9 cellular contexts compared by ENCODE assay signal in the genomic region with DNA sequence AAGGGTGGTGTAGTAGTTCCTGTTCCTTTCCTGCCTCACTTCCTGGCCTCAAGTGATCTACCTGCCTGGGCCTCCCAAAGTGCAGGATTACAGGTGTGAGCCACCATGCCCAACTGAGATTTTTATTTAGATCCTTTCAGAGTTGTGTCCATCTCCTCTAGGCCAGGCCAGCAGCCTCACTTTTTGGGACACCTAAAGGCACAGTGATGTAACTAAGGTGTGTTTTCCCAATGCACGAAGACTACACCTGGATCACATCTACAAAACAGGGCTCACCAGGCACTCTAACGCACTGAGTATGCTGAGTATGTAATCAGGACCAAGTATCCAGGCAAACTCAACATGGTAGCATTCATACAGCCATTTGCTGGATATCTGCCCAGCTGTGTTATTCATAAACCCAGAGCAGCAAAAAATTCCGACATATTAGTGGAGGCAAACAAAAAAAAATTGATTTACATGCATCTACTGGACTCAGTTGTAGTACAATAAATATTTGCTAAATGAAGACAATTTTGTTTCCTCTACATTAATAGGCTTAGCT. TPM values are rescaled to one million over a fixed set of nuclear protein-coding genes. Genes with fewer than 3 reads are reported as not detected.
DNase-seq lines count a peak whose midpoint lies in the region; ATAC-seq, FAIRE-seq and TF ChIP-seq lines count a peak whose summit lies in the region.
"Had no signal": no experiment of that assay in that cellular context is flagged by ENCODE, and none has a peak within 500 bp of the region (broad histone marks: within the 10 kb centered on the region; RNA-seq: fewer than 3 reads in every experiment).

No MANE protein-coding gene starts in this region.

- CTCF ChIA-PET in activated CD4-positive, alpha-beta T cell treated with anti-CD3 and anti-CD28 coated beads, Interleukin-2, amount 10 ng/mL, durations not matched to agents 7 days and 5 days (lab: Charles Lee) = interaction anchor here (0.6 to 5.3 kb wide), 7 partner anchors 8 to 80 kb away, joined by 3 to 22 read pairs (median 10); no protein-coding TSS in a partner anchor

- no peak for FAIRE-seq in kidney (lab: Jason Lieb, UNC)

- peaks cover 74% of the 10 kb centered on the region for H3K4me1 Mint-ChIP-seq in activated CD4-positive, alpha-beta T cell treated with anti-CD3 and anti-CD28 coated beads, Interleukin-2, amount 10 ng/mL, durations not matched to agents 7 days and 5 days
- peaks cover 53% of the 10 kb centered on the region for H3K4me1 Mint-ChIP-seq in activated T-helper 17 cell treated with anti-CD3 and anti-CD28 coated beads, Interleukin-2, amount 50 U/mL, for 72 hours

- H3K27ac ChIP-seq in kidney (ENCODE audit: low read depth in 2 of 2, low read length in 2 of 2) (peak overlapping the region; percentile 43 to 92), suprapubic skin (peak overlapping the region; percentile 50)

- peaks cover 71% of the 10 kb centered on the region for H3K36me3 Mint-ChIP-seq in activated CD4-positive, alpha-beta T cell treated with anti-CD3 and anti-CD28 coated beads, Interleukin-2, amount 10 ng/mL, durations not matched to agents 7 days and 5 days (ENCODE audit: low read depth)
- peaks cover 71% of the 10 kb centered on the region for H3K36me3 Mint-ChIP-seq in activated T-helper 17 cell treated with anti-CD3 and anti-CD28 coated beads, Interleukin-2, amount 50 U/mL, for 72 hours (ENCODE audit: low read depth)

- no peak for TF ChIP-seq EP300 in suprapubic skin (IDR thresholded peaks at IDR 0.05)

- WGBS in suprapubic skin = 71% methylated on average over 3 of the region's 3 CpGs

- H3K27ac Mint-ChIP-seq in activated CD4-positive, alpha-beta T cell treated with anti-CD3 and anti-CD28 coated beads, Interleukin-2, amount 10 ng/mL, durations not matched to agents 7 days and 5 days = peak overlapping the region; percentile 89
- peak overlapping the region; percentile 92 for H3K27ac Mint-ChIP-seq in activated T-helper 17 cell treated with anti-CD3 and anti-CD28 coated beads, Interleukin-2, amount 50 U/mL, for 72 hours

- H3K36me3 ChIP-seq in kidney (ENCODE audit: control insufficient read depth in 1 of 2, insufficient read depth in 2 of 2, low read length in 2 of 2) = no peaks in the 10 kb centered on the region
- no peaks in the 10 kb centered on the region for H3K36me3 ChIP-seq in suprapubic skin

- H3K27me3 ChIP-seq in suprapubic skin = no peaks in the 10 kb centered on the region

- no peak for DNase-seq in activated CD4-positive, alpha-beta T cell treated with anti-CD3 and anti-CD28 coated beads, Interleukin-2, amount 10 ng/mL, durations not matched to agents 7 days and 5 days
- DNase-seq in activated CD4-positive, alpha-beta T cell treated with anti-CD3 and anti-CD28 coated beads, Interleukin-2, amount 50 U/mL, for 1 hour = no peak
- no peak for DNase-seq in kidney
- no peak for DNase-seq in suprapubic skin (ENCODE audit: low spot score in 2 of 2)
- no peak for DNase-seq in NCI-H345 treated with DMSO at 0.1 percent for 48 hours (lab: John Stamatoyannopoulos, UW; ENCODE audit: unreplicated experiment)
- no peak for DNase-seq in amniotic stem cell (lab: John Stamatoyannopoulos, UW)
- no peak for DNase-seq in pons (ENCODE audit: low spot score)

- no peak for TF ChIP-seq POLR2A in suprapubic skin (IDR thresholded peaks at IDR 0.05)

- POLR2A ChIA-PET in activated CD4-positive, alpha-beta T cell treated with anti-CD3 and anti-CD28 coated beads, Interleukin-2, amount 10 ng/mL, durations not matched to agents 7 days and 5 days (lab: Charles Lee) = no interaction called here

- ATAC-seq in activated T-helper 17 cell treated with anti-CD3 and anti-CD28 coated beads, Interleukin-2, amount 50 U/mL, for 72 hours (replicated peaks) = no peak

- H3K9me3 Mint-ChIP-seq in activated CD4-positive, alpha-beta T cell treated with anti-CD3 and anti-CD28 coated beads, Interleukin-2, amount 10 ng/mL, durations not matched to agents 7 days and 5 days = no peaks in the 10 kb centered on the region
- no peaks in the 10 kb centered on the region for H3K9me3 Mint-ChIP-seq in activated T-helper 17 cell treated with anti-CD3 and anti-CD28 coated beads, Interleukin-2, amount 50 U/mL, for 72 hours
- H3K9me3 Mint-ChIP-seq: dendritic cell treated with granulocyte-macrophage colony-stimulating factor and Interleukin-4, amounts not matched to agents 40 ng/mL and 50 ng/mL, for 4 days had no signal

- intact Hi-C loops in kidney (cut with DNase I) = no loop called here

- H3K4me3 ChIP-seq in kidney (ENCODE audit: low read length in 2 of 2) (peak overlapping the region; percentile 1 to 9), suprapubic skin (no peak overlapping the region)

- peak overlapping the region; percentile 82 for H3K4me3 Mint-ChIP-seq in activated CD4-positive, alpha-beta T cell treated with anti-CD3 and anti-CD28 coated beads, Interleukin-2, amount 10 ng/mL, durations not matched to agents 7 days and 5 days
- peak overlapping the region; percentile 81 for H3K4me3 Mint-ChIP-seq in activated T-helper 17 cell treated with anti-CD3 and anti-CD28 coated beads, Interleukin-2, amount 50 U/mL, for 72 hours

- H3K9me3 ChIP-seq in kidney (ENCODE audit: control insufficient read depth in 1 of 2, low read length in 2 of 2) = no peaks in the 10 kb centered on the region
- no peaks in the 10 kb centered on the region for H3K9me3 ChIP-seq in suprapubic skin

- no peak overlapping the region for H3K9ac ChIP-seq in kidney (ENCODE audit: low read length in 2 of 2)

- no peak for TF ChIP-seq CTCF in kidney (IDR thresholded peaks at IDR 0.05; ENCODE audit: borderline replicate concordance, extremely low read depth, insufficient read depth)
- TF ChIP-seq CTCF in suprapubic skin (IDR thresholded peaks at IDR 0.05) = no peak

- H3K4me1 ChIP-seq in kidney (ENCODE audit: control insufficient read depth in 1 of 2, insufficient read depth in 1 of 2, low read depth in 1 of 2, low read length in 2 of 2) (peaks cover 45 to 74% of the 10 kb centered on the region in 2 donors), suprapubic skin (peaks cover 52% of the 10 kb centered on the region)

- no peaks in the 10 kb centered on the region for H3K27me3 Mint-ChIP-seq in activated CD4-positive, alpha-beta T cell treated with anti-CD3 and anti-CD28 coated beads, Interleukin-2, amount 10 ng/mL, durations not matched to agents 7 days and 5 days
- H3K27me3 Mint-ChIP-seq in activated T-helper 17 cell treated with anti-CD3 and anti-CD28 coated beads, Interleukin-2, amount 50 U/mL, for 72 hours = no peaks in the 10 kb centered on the region
- H3K27me3 Mint-ChIP-seq: dendritic cell treated with granulocyte-macrophage colony-stimulating factor and Interleukin-4, amounts not matched to agents 40 ng/mL and 50 ng/mL, for 4 days had no signal

RNA-seq across cellular contexts. Expression of a gene that starts 33.8 kb away (rescaled TPM):
- 100 to 1,000 TPM in 1 of 2 experiments, 10 to 100 TPM in 1; 99.6 to 106 TPM for total RNA-seq in activated CD4-positive, alpha-beta T cell treated with anti-CD3 and anti-CD28 coated beads, Interleukin-2, amount 10 ng/mL, durations not matched to agents 7 days and 5 days
- 10 to 100 TPM; 45.8 to 78.1 TPM for total RNA-seq in activated T-helper 17 cell treated with anti-CD3 and anti-CD28 coated beads, Interleukin-2, amount 50 U/mL, for 72 hours
- 52.3 TPM for total RNA-seq in kidney
- 14.3 TPM for polyA plus RNA-seq in kidney (ENCODE audit: insufficient read depth, low read depth, low replicate concordance)
- total RNA-seq in suprapubic skin = 10 to 100 TPM in 1 of 4 donors, 1 to 10 TPM in 3; 7.2 to 11.2 (median 9.1) TPM
